8 cellular contexts compared by ENCODE assay signal in the genomic region with DNA sequence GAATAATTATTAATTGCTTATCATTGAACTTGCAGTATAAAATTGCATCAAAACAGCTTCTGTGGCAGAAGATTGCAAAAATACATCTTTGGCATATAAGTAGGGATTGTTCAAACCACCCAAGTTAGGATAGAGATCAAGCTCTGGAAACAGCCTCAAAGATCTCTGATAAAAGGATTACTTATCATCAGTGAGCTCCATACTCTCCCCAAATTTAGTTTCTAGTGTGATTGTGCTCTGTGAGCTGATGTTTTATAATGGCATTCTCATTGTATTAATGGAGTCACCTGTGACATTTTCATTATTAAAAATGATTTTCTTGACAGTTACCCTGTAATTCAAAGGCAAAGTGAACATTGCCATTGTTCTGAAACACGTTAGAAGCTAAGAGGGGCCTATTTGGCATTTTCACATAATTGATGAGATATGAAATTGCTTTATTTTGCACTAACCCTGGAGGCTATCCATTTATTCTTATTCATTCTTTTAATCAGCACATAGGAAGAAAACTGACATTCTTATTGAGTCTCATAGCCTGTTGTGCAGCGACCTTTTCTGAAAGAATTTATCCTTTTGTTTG.
"Had no signal": no experiment of that assay in that cellular context is flagged by ENCODE, and none has a peak within 500 bp of the region (broad histone marks: within the 10 kb centered on the region; RNA-seq: fewer than 3 reads in every experiment).

No MANE protein-coding gene starts in this region.

- H3K4me3 ChIP-seq: GM23248, HAP-1 had no signal

- ATAC-seq: HCT116, HepG2 had no signal

- H3K27ac ChIP-seq: GM23248, HL-60 had no signal

- H3K9me3 ChIP-seq: HAP-1 had no signal

- H3K9ac ChIP-seq: GM23248 had no signal

- H2AFZ ChIP-seq: GM23248 had no signal

- H3K36me3 ChIP-seq: HAP-1 had no signal

- DNase-seq: GM23248, GOT3, H7, HFFc6 had no signal
